22 cellular contexts compared by ENCODE assay signal in genomic region chr13:91036886-91037285, GRCh38.
DNase-seq lines count a peak whose midpoint lies in the region; ATAC-seq, FAIRE-seq and TF ChIP-seq lines count a peak whose summit lies in the region.
"Had no signal": no experiment of that assay in that cellular context is flagged by ENCODE, and none has a peak within 500 bp of the region (broad histone marks: within the 10 kb centered on the region; RNA-seq: fewer than 3 reads in every experiment).

No MANE protein-coding gene starts in this region.

- in situ Hi-C loops in K562 (cut with MboI) = no loop called here

- no peak overlapping the region for H3K27ac ChIP-seq in K562 (ENCODE audit: extremely low read depth, low read depth, low read length)
- no peak overlapping the region for H3K27ac ChIP-seq in A673 (ENCODE audit: low read depth, low read length, poor library complexity, severe bottlenecking)
- H3K27ac ChIP-seq: 22Rv1, A549, BLaER1 had no signal

- no peak overlapping the region for H2AFZ ChIP-seq in K562 (ENCODE audit: low read depth, low read length)

- H3K9me3 ChIP-seq in K562 (replicated peaks; ENCODE audit: control insufficient read depth, insufficient read depth, low read depth, low read length) = no peaks in the 10 kb centered on the region; the same call in 1 of the 2 replicates
- no peaks in the 10 kb centered on the region for H3K9me3 ChIP-seq in A673 (ENCODE audit: low read depth, low read length, poor library complexity, severe bottlenecking)
- H3K9me3 ChIP-seq: A549, BE2C, BLaER1, Caco-2 had no signal

- no peak for ATAC-seq in K562
- ATAC-seq: A549; CD8-positive, alpha-beta T cell had no signal

- no peak overlapping the region for H3K9ac ChIP-seq in K562 (ENCODE audit: insufficient read depth in 1 of 2, low read depth in 2 of 2, low read length in 2 of 2)
- H3K9ac ChIP-seq: BLaER1 had no signal

- no peaks in the 10 kb centered on the region for H3K79me2 ChIP-seq in K562 (ENCODE audit: control insufficient read depth, insufficient read depth, low read length)

- H4K20me1 ChIP-seq in K562 (replicated peaks; ENCODE audit: control insufficient read depth, insufficient read depth, low read length) = no peaks in the 10 kb centered on the region
- H4K20me1 ChIP-seq: BLaER1 had no signal

- BruUV-seq in K562 (replicated peaks; lab: Mats Ljungman, UMichigan) (no TSS peak), A673 (replicated peaks; lab: Mats Ljungman, UMichigan) (no TSS peak)

- TF ChIP-seq CTCF in K562 (IDR thresholded peaks at IDR 0.05 in 2 of 3, conservative IDR thresholded peaks at IDR 0.05 in 1 of 3; ENCODE audit: insufficient read depth in 2 of 3, low read depth in 1 of 3, low read length in 3 of 3) (no peak), A673 (conservative IDR thresholded peaks at IDR 0.05; ENCODE audit: low read depth, low read length) (no peak)

- H3K36me3 ChIP-seq in K562 (ENCODE audit: control insufficient read depth, insufficient read depth, low read length) = no peaks in the 10 kb centered on the region
- no peaks in the 10 kb centered on the region for H3K36me3 ChIP-seq in A673 (ENCODE audit: insufficient read depth, low read length, poor library complexity, severe bottlenecking)
- H3K36me3 ChIP-seq: BE2C, BLaER1 had no signal

- no peak for FAIRE-seq in K562 (lab: Jason Lieb, UNC)
- FAIRE-seq: A549, G401.6, GM12891, GM19239 had no signal

- intact Hi-C loops in K562 (cut with micrococcal nuclease) (no loop called here), A673 (cut with micrococcal nuclease; ENCODE audit: unreplicated experiment) (no loop called here)

- H3K4me1 ChIP-seq in K562 (replicated peaks in 1 of 2; ENCODE audit: control insufficient read depth in 2 of 2, insufficient read depth in 2 of 2, low read length in 2 of 2) (no peaks in the 10 kb centered on the region), A673 (ENCODE audit: insufficient read depth, low read length, poor library complexity, severe bottlenecking) (no peaks in the 10 kb centered on the region)
- H3K4me1 ChIP-seq: A549, BE2C, BLaER1, Caco-2 had no signal

- H3K4me2 ChIP-seq in K562 (ENCODE audit: insufficient read depth, low read length) = no peak overlapping the region
- H3K4me2 ChIP-seq: A549, BLaER1 had no signal

- POLR2A ChIA-PET in K562 (lab: Yijun Ruan, JAX) = no interaction called here
- POLR2A ChIA-PET in A673 (lab: Charles Lee; ENCODE audit: low non-redundant PET) = no interaction called here

- peak; percentile 8 for DNase-seq in NCI-H2227 treated with DMSO at 0.1 percent for 48 hours (lab: John Stamatoyannopoulos, UW)
- DNase-seq in NCI-H2227 (lab: John Stamatoyannopoulos, UW; ENCODE audit: unreplicated experiment) = no peak
- DNase-seq in K562 (ENCODE audit: extremely low read depth in 1 of 4, low spot score in 3 of 4) = no peak
- peak; percentile 42 for DNase-seq in putamen (ENCODE audit: low spot score)
- no peak for DNase-seq in A673 (ENCODE audit: low spot score)
- DNase-seq in DMS153 treated with DMSO at 0.1 percent for 48 hours (lab: John Stamatoyannopoulos, UW; ENCODE audit: unreplicated experiment) = no peak
- DNase-seq: ACHN; BE2C; C1 segment of cervical spinal cord; Caco-2; Calu3; CD4-positive, CD25-positive, alpha-beta regulatory T cell; CD8-positive, alpha-beta T cell; DMS53; DMS79; GF-D8 had no signal

- CTCF ChIA-PET in K562 (lab: Yijun Ruan, JAX; ENCODE audit: low intra/inter-chr PET ratio) (no interaction called here), A673 (lab: Charles Lee) (no interaction called here)

- H3K27me3 ChIP-seq in K562 (ENCODE audit: control insufficient read depth in 2 of 2, insufficient read depth in 2 of 2, low read length in 2 of 2) = no peaks in the 10 kb centered on the region
- H3K27me3 ChIP-seq in A673 (replicated peaks; ENCODE audit: insufficient read depth, low read depth, low read length, poor library complexity) = no peaks in the 10 kb centered on the region
- H3K27me3 ChIP-seq: BE2C, BLaER1 had no signal

- TF ChIP-seq EP300 in K562 (IDR thresholded peaks at IDR 0.05; ENCODE audit: low read length) = no peak

- H3K4me3 ChIP-seq in K562 = no peak overlapping the region
- no peak overlapping the region for H3K4me3 ChIP-seq in A673 (ENCODE audit: low read depth, low read length, poor library complexity, severe bottlenecking)
- H3K4me3 ChIP-seq: A549, BLaER1 had no signal

- no peak for TF ChIP-seq POLR2A in K562 (conservative IDR thresholded peaks at IDR 0.05)

- TF ChIP-seq RAD21 in K562 (CRISPR knock-in tag; conservative IDR thresholded peaks at IDR 0.05 in 1 of 2, IDR thresholded peaks at IDR 0.05 in 1 of 2) = no peak

- WGBS in K562 (ENCODE audit: insufficient coverage, low coverage, missing lambda C conversion rate) = under 1% methylated on average over 3 of the region's 3 CpGs

- no peaks in the 10 kb centered on the region for H3K9me1 ChIP-seq in K562 (ENCODE audit: control insufficient read depth, insufficient read depth, low read length)

TF ChIP-seq in K562, 482 proteins besides CTCF, POLR2A, EP300 and RAD21:
- TF ChIP-seq NCOA4 (IDR thresholded peaks at IDR 0.05; ENCODE audit: partially characterized antibody) (no peak), ZNF699 (CRISPR knock-in tag; IDR thresholded peaks at IDR 0.05; ENCODE audit: insufficient replicate concordance) (peak; percentile 6)

Comparison
In these comparisons a context has a peak if more than half of its experiments do, and no peak if none do; other contexts are left out.
1. DNase-seq: peak in NCI-H2227 treated with DMSO at 0.1 percent for 48 hours (single experiment) and putamen (single experiment); none in NCI-H2227 (single experiment), K562 (0 of 4), A673 (single experiment) and DMS153 treated with DMSO at 0.1 percent for 48 hours (single experiment).